Comparison of ENCODE assay signal across 24 cellular contexts in genomic region chr2:46844034-46844433, GRCh38.
"Had no signal": no experiment of that assay in that cellular context is flagged by ENCODE, and none has a peak within 500 bp of the region (broad histone marks: within the 10 kb centered on the region; RNA-seq: fewer than 3 reads in every experiment).

No MANE protein-coding gene starts in this region.

- H3K36me3 Mint-ChIP-seq: T-cell had no signal

- DNase-seq: Kasumi-1, MM.1S, NCI-H1092 treated with DMSO at 0.1 percent for 48 hours, NCI-H1436, NCI-H187, NCI-H2029, NCI-H2081 treated with DMSO at 0.1 percent for 48 hours, NCI-H2171, NCI-H226, NCI-H446, NCI-H510A, NCI-H524 treated with DMSO at 0.1 percent for 48 hours, NCI-H69, NCI-H774, Right ventricle myocardium superior, RPMI8226, SIG-M5, T-cell had no signal

- H3K27ac ChIP-seq: KMS-11, SJSA1, SK-N-MC had no signal

- H3K9me3 Mint-ChIP-seq: IgD-negative memory B cell, T-cell had no signal

- H3K27me3 ChIP-seq: SJSA1 had no signal

- H3K27ac Mint-ChIP-seq: IgD-negative memory B cell, T-cell had no signal

- H3K36me3 ChIP-seq: SJSA1 had no signal

- H3K4me2 ChIP-seq: KMS-11 had no signal

- H3K4me3 ChIP-seq: K562, SJSA1, SK-N-MC had no signal

- ATAC-seq: HepG2, K562, T-cell had no signal

- H3K4me3 Mint-ChIP-seq: IgD-negative memory B cell, T-cell had no signal

- H3K9ac ChIP-seq: KMS-11 had no signal

- H3K9me3 ChIP-seq: SJSA1 had no signal
